In the genomic region with DNA sequence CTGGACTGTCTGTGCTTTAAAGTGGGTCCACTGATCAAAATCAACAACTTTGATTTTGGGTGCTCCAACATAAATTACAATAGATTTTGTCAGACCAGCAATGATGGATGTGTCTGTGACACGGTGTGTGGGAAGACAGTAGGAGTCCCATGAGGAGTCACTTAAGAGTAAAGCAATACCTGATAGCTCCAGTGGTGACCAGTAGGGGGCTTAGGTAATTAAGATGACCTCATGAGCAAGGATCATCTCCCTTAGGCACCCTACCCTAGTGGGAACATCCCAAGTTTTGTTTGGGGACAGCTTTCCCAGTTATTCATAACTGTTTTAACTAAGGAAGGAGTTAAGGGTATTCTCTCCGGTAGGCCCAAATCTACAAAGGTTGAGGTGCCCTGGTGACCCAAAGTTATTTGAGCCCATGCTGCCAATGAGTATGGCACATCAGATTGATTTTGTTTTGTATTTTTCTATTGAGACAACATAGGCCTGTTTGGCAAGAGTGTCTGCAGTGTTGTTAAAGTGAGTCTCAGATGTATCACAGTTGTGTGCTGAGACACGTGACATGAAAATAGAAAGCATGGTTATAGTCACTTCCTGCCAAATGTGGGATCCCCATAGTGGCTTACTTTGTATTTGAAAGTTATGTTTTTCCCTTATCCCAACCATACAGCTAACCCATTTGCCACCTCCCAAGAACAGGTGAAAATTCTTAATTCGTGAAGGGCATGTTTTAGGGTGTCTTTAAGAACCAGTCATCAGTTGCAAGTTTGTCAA, we compare ENCODE assay signal across 13 cellular contexts.
DNase-seq lines count a peak whose midpoint lies in the region; ATAC-seq and TF ChIP-seq lines count a peak whose summit lies in the region.
"Had no signal": no experiment of that assay in that cellular context is flagged by ENCODE, and none has a peak within 500 bp of the region (broad histone marks: within the 10 kb centered on the region; RNA-seq: fewer than 3 reads in every experiment).

No MANE protein-coding gene starts in this region.

- no peaks in the 10 kb centered on the region for H3K27me3 ChIP-seq in CD8-positive, alpha-beta memory T cell (ENCODE audit: insufficient read depth, low read length, poor library complexity, severe bottlenecking)
- no peaks in the 10 kb centered on the region for H3K27me3 ChIP-seq in left lung

- H3K4me1 ChIP-seq in CD8-positive, alpha-beta memory T cell (ENCODE audit: insufficient read depth, low read length): no peaks in the 10 kb centered on the region
- H3K4me1 ChIP-seq in left lung: no peaks in the 10 kb centered on the region

- H3K36me3 Mint-ChIP-seq in CD8-positive, alpha-beta memory T cell: no peaks in the 10 kb centered on the region

- no peak overlapping the region for H3K27ac ChIP-seq in CD8-positive, alpha-beta memory T cell (ENCODE audit: low read depth, low read length)
- no peak overlapping the region for H3K27ac ChIP-seq in left lung

- H3K4me3 Mint-ChIP-seq in CD8-positive, alpha-beta memory T cell: no peak overlapping the region

- POLR2A ChIA-PET in CD8-positive, alpha-beta memory T cell (lab: Charles Lee): no interaction called here

- ATAC-seq in GM18502 (IDR thresholded peaks at IDR 0.05; ENCODE audit: poor library complexity, unreplicated experiment) (peak; percentile 68), GM21737 (IDR thresholded peaks at IDR 0.05; ENCODE audit: unreplicated experiment) (peak; percentile 57), HG03521 (IDR thresholded peaks at IDR 0.05; ENCODE audit: unreplicated experiment) (peak; percentile 52), left lung (no peak)

- no peaks in the 10 kb centered on the region for H3K9me3 ChIP-seq in CD8-positive, alpha-beta memory T cell (ENCODE audit: low read length)
- H3K9me3 ChIP-seq in left lung: no peaks in the 10 kb centered on the region

- no peak overlapping the region for H3K27ac Mint-ChIP-seq in CD8-positive, alpha-beta memory T cell

- no peaks in the 10 kb centered on the region for H3K4me1 Mint-ChIP-seq in CD8-positive, alpha-beta memory T cell

- CTCF ChIA-PET in CD8-positive, alpha-beta memory T cell (lab: Charles Lee): no interaction called here

- peaks cover 0 to 11% (median 0%) of the 10 kb centered on the region in 5 donors for H3K9me3 Mint-ChIP-seq in CD8-positive, alpha-beta memory T cell

- TF ChIP-seq CTCF in left lung (IDR thresholded peaks at IDR 0.05): no peak

- no peak overlapping the region for H3K4me3 ChIP-seq in CD8-positive, alpha-beta memory T cell (ENCODE audit: low read length)
- no peak overlapping the region for H3K4me3 ChIP-seq in left lung

- H3K36me3 ChIP-seq in CD8-positive, alpha-beta memory T cell (ENCODE audit: insufficient read depth, low read length): no peaks in the 10 kb centered on the region
- no peaks in the 10 kb centered on the region for H3K36me3 ChIP-seq in left lung

- no peak for TF ChIP-seq POLR2A in erythroblast (IDR thresholded peaks at IDR 0.05; ENCODE audit: low read length)

- DNase-seq in erythroblast (lab: John Stamatoyannopoulos, UW): peak; percentile 1 to 18
- no peak for DNase-seq in CD8-positive, alpha-beta memory T cell
- no peak for DNase-seq in CD1c-positive myeloid dendritic cell (ENCODE audit: extremely low spot score)
- DNase-seq in AG08395 (ENCODE audit: low spot score): no peak
- DNase-seq in left lung: no peak
- DNase-seq: activated naive CD4-positive, alpha-beta T cell treated with anti-CD3 and anti-CD28 coated beads, Interleukin-2, amount 50 U/mL, for 16 hours; DMS153; mesenchymal stem cell; substantia nigra; T1000 had no signal

- intact Hi-C loops in left lung (cut with DNase I): no loop called here

- H3K27me3 Mint-ChIP-seq in CD8-positive, alpha-beta memory T cell: no peaks in the 10 kb centered on the region

Comparison
In these comparisons a context has a peak if more than half of its experiments do, and no peak if none do; other contexts are left out.
1. DNase-seq: peak in erythroblast (2 of 2); none in CD8-positive, alpha-beta memory T cell (0 of 5), CD1c-positive myeloid dendritic cell (single experiment), AG08395 (single experiment) and left lung (0 of 2).